In genomic region chr19:49679832-49680472, GRCh38 we compare ENCODE assay signal across 8 cellular contexts. TPM values are rescaled to one million over a fixed set of nuclear protein-coding genes. Genes with fewer than 3 reads are reported as not detected.
A peak's percentile ranks its signal among the peaks of the same experiment; 100 is the strongest.
DNase-seq lines count a peak whose midpoint lies in the region; ATAC-seq and TF ChIP-seq lines count a peak whose summit lies in the region.

No MANE protein-coding gene starts in this region.

- H3K27me3 ChIP-seq in GM06990 (replicated peaks; ENCODE audit: control insufficient read depth, insufficient read depth, low read length), result no peaks in the 10 kb centered on the region
- H3K27me3 ChIP-seq in NT2/D1 (ENCODE audit: insufficient read depth, insufficient read length), result no peaks in the 10 kb centered on the region
- no peaks in the 10 kb centered on the region for H3K27me3 ChIP-seq in endocrine pancreas (ENCODE audit: control insufficient read depth, insufficient read depth, low read length)
- H3K27me3 ChIP-seq in prostate gland (replicated peaks; ENCODE audit: insufficient read depth), result no peaks in the 10 kb centered on the region

- ATAC-seq in GM19452 (IDR thresholded peaks at IDR 0.05; ENCODE audit: unreplicated experiment), result no peak

- TF ChIP-seq CTCF in GM06990 (IDR thresholded peaks at IDR 0.05; ENCODE audit: insufficient read depth, low read length, poor library complexity, severe bottlenecking) (no peak), prostate gland (IDR thresholded peaks at IDR 0.05) (no peak)

- peak overlapping the region; percentile 25 to 62 for H3K27ac ChIP-seq in prostate gland

- DNase-seq in GM06990 (ENCODE audit: extremely low read depth, insufficient read length), result no peak
- no peak for DNase-seq in NT2/D1 (ENCODE audit: low read depth, low spot score)
- no peak for DNase-seq in prostate gland (ENCODE audit: low spot score)
- no peak for DNase-seq in NCI-H526 treated with DMSO at 0.1 percent for 48 hours (lab: John Stamatoyannopoulos, UW)
- no peak for DNase-seq in NCI-H526 (lab: John Stamatoyannopoulos, UW)
- DNase-seq in D341Med (ENCODE audit: low spot score), result no peak

- 50% methylated on average over 9 of the region's 9 CpGs for WGBS in prostate gland

- peak overlapping the region; percentile 60 for H3K4me3 ChIP-seq in GM06990 (replicated peaks; ENCODE audit: low read depth, low read length)
- H3K4me3 ChIP-seq in NT2/D1 (ENCODE audit: insufficient read length, low read depth), result peak overlapping the region; percentile 4
- H3K4me3 ChIP-seq in endocrine pancreas (ENCODE audit: control insufficient read depth, insufficient read depth, low read length), result no peak overlapping the region
- no peak overlapping the region for H3K4me3 ChIP-seq in prostate gland

- H3K9me3 ChIP-seq in NT2/D1 (ENCODE audit: insufficient read depth, low read length) (no peaks in the 10 kb centered on the region), endocrine pancreas (ENCODE audit: control insufficient read depth, low read length) (no peaks in the 10 kb centered on the region), prostate gland (no peaks in the 10 kb centered on the region)

- H3K36me3 ChIP-seq in GM06990 (ENCODE audit: control insufficient read depth, insufficient read depth, low read length) (peaks cover 21% of the 10 kb centered on the region), NT2/D1 (ENCODE audit: insufficient read depth, insufficient read length, low read length) (peaks cover 52% of the 10 kb centered on the region), endocrine pancreas (ENCODE audit: control insufficient read depth, insufficient read depth, low read length) (peaks cover 2% of the 10 kb centered on the region), prostate gland (peaks cover 9 to 12% of the 10 kb centered on the region in 2 donors)

- peaks cover 8% of the 10 kb centered on the region for H3K4me1 ChIP-seq in NT2/D1 (ENCODE audit: insufficient read depth, insufficient read length)
- no peaks in the 10 kb centered on the region for H3K4me1 ChIP-seq in endocrine pancreas (ENCODE audit: control insufficient read depth, insufficient read depth, low read length)
- H3K4me1 ChIP-seq in prostate gland (replicated peaks), result peaks cover 11% of the 10 kb centered on the region

- intact Hi-C loops in prostate gland (cut with DNase I), result loop anchor here (5.0 kb wide), 2 partner anchors 87 to 88 kb away; partner anchors contain the start of genes AP2A1 and PRR12

- no peak for TF ChIP-seq POLR2A in prostate gland (IDR thresholded peaks at IDR 0.05)

- H3K9ac ChIP-seq in NT2/D1 (ENCODE audit: insufficient read length, low read depth) (peak overlapping the region; percentile 21), endocrine pancreas (ENCODE audit: control insufficient read depth, insufficient read depth, low read length) (peak overlapping the region; percentile 34)

RNA-seq across cellular contexts. Expression of gene PRMT1, which starts 2.9 kb away (rescaled TPM):
- total RNA-seq in prostate gland, result 100 to 1,000 TPM; 142 to 300 TPM

RNA-seq across cellular contexts. Expression of gene ADM5, which starts 9.4 kb away (rescaled TPM):
- total RNA-seq in prostate gland, result 1 to 10 TPM in 1 of 2 donors, under 1 TPM in 1; 0.68 to 6.1 TPM

RNA-seq across cellular contexts. Expression of gene CPT1C, which starts 11.0 kb away (rescaled TPM):
- 1 to 10 TPM in 1 of 2 donors, under 1 TPM in 1; 0.96 to 5.5 TPM for total RNA-seq in prostate gland

RNA-seq across cellular contexts. Expression of gene BCL2L12, which starts 14.2 kb away (rescaled TPM):
- total RNA-seq in prostate gland, result 10 to 100 TPM; 11.6 to 11.7 TPM

RNA-seq across cellular contexts. Expression of gene IRF3, which starts 14.3 kb away (rescaled TPM):
- 10 to 100 TPM; 53.4 to 58.0 TPM for total RNA-seq in prostate gland

Comparison
In these comparisons a context has a peak if more than half of its experiments do, and no peak if none do; other contexts are left out.
1. H3K4me3 ChIP-seq: peak in GM06990 (single experiment) and NT2/D1 (single experiment); none in endocrine pancreas (single experiment) and prostate gland (0 of 2).